23 cellular contexts compared by ENCODE assay signal in genomic region chr13:61144301-61144700, GRCh38.
"Had no signal": no experiment of that assay in that cellular context is flagged by ENCODE, and none has a peak within 500 bp of the region (broad histone marks: within the 10 kb centered on the region; RNA-seq: fewer than 3 reads in every experiment).

No MANE protein-coding gene starts in this region.

- H3K27ac ChIP-seq: VCaP had no signal

- H3K36me3 Mint-ChIP-seq: activated naive CD4-positive, alpha-beta T cell treated with anti-CD3 and anti-CD28 coated beads, Interleukin-2, amount 10 ng/mL, durations not matched to agents 7 days and 5 days; activated naive CD8-positive, alpha-beta T cell treated with anti-CD3 and anti-CD28 coated beads for 36 hours had no signal

- H3K27me3 Mint-ChIP-seq: activated CD4-positive, alpha-beta memory T cell treated with anti-CD3 and anti-CD28 coated beads, Interleukin-2, amount 10 ng/mL, durations not matched to agents 7 days and 5 days; activated naive CD4-positive, alpha-beta T cell treated with anti-CD3 and anti-CD28 coated beads, Interleukin-2, amount 10 ng/mL, durations not matched to agents 7 days and 5 days; activated naive CD8-positive, alpha-beta T cell treated with anti-CD3 and anti-CD28 coated beads for 36 hours; IgD-negative memory B cell; T-helper 17 cell had no signal

- H3K4me1 Mint-ChIP-seq: activated CD4-positive, alpha-beta memory T cell treated with anti-CD3 and anti-CD28 coated beads, Interleukin-2, amount 10 ng/mL, durations not matched to agents 7 days and 5 days; activated naive CD4-positive, alpha-beta T cell treated with anti-CD3 and anti-CD28 coated beads, Interleukin-2, amount 10 ng/mL, durations not matched to agents 7 days and 5 days; activated naive CD8-positive, alpha-beta T cell treated with anti-CD3 and anti-CD28 coated beads for 36 hours; IgD-negative memory B cell; T-helper 17 cell had no signal

- ATAC-seq: activated T-cell treated with anti-CD3 and anti-CD28 coated beads, Interleukin-2, amount 50 U/mL, for 72 hours; PC-3; T-helper 17 cell had no signal

- FAIRE-seq: RCC 7860, TTC549 had no signal

- DNase-seq: activated CD4-positive, alpha-beta memory T cell treated with anti-CD3 and anti-CD28 coated beads, Interleukin-2, amount 10 ng/mL, durations not matched to agents 7 days and 5 days; activated CD4-positive, alpha-beta T cell treated with anti-CD3 and anti-CD28 coated beads, Interleukin-2, amount 50 U/mL, for 1 hour; activated CD4-positive, CD25-positive, alpha-beta regulatory T cell; activated gamma-delta T cell treated with Interleukin-2 at 50 U/mL for 16 hours; activated naive CD4-positive, alpha-beta T cell treated with anti-CD3 and anti-CD28 coated beads, Interleukin-2, amount 10 ng/mL, durations not matched to agents 7 days and 5 days; activated naive CD8-positive, alpha-beta T cell treated with anti-CD3 and anti-CD28 coated beads for 36 hours; activated T-cell treated with anti-CD3 and anti-CD28 coated beads for 4 hours; activated T-cell treated with anti-CD3 and anti-CD28 coated beads, Interleukin-2, amount 50 U/mL, for 72 hours; KG1; NCI-H1048; NCI-H2029; NCI-H2107; NCI-H345; NCI-H510A treated with DMSO at 0.1 percent for 48 hours; NK-92 treated with Interleukin-12 subunit alpha and Interleukin-12 subunit beta, amount 100 ng/mL, for 24 hours; PC-3; SIG-M5; T-helper 17 cell; T1000 had no signal

- H3K4me3 Mint-ChIP-seq: activated CD4-positive, alpha-beta memory T cell treated with anti-CD3 and anti-CD28 coated beads, Interleukin-2, amount 10 ng/mL, durations not matched to agents 7 days and 5 days; activated naive CD4-positive, alpha-beta T cell treated with anti-CD3 and anti-CD28 coated beads, Interleukin-2, amount 10 ng/mL, durations not matched to agents 7 days and 5 days; activated naive CD8-positive, alpha-beta T cell treated with anti-CD3 and anti-CD28 coated beads for 36 hours; activated T-cell treated with anti-CD3 and anti-CD28 coated beads, Interleukin-2, amount 50 U/mL, for 72 hours; T-helper 17 cell had no signal
